ENCODE assay signal across 37 cellular contexts in genomic region chr12:117209626-117210025, GRCh38. TPM values are rescaled to one million over a fixed set of nuclear protein-coding genes. Genes with fewer than 3 reads are reported as not detected.
DNase-seq lines count a peak whose midpoint lies in the region; ATAC-seq, FAIRE-seq and TF ChIP-seq lines count a peak whose summit lies in the region.
"Had no signal": no experiment of that assay in that cellular context is flagged by ENCODE, and none has a peak within 500 bp of the region (broad histone marks: within the 10 kb centered on the region; RNA-seq: fewer than 3 reads in every experiment).

No MANE protein-coding gene starts in this region.

- TF ChIP-seq POLR2A in K562 (conservative IDR thresholded peaks at IDR 0.05), result no peak

- no peak for TF ChIP-seq EP300 in K562 (IDR thresholded peaks at IDR 0.05; ENCODE audit: low read length)

- in situ Hi-C loops in K562 (cut with MboI), result loop anchor here (10.0 kb wide), 1 partner anchor 625 kb away; no protein-coding TSS in a partner anchor

- no peak overlapping the region for H2BK12ac ChIP-seq in mesenchymal stem cell (ENCODE audit: low read length in 2 of 2)

- no peak overlapping the region for H4K8ac ChIP-seq in mesenchymal stem cell (ENCODE audit: low read length)

- H2BK5ac ChIP-seq in mesenchymal stem cell (ENCODE audit: low read depth, low read length, poor library complexity, severe bottlenecking), result peak overlapping the region; percentile 15

- H3K4me2 ChIP-seq in K562 (ENCODE audit: insufficient read depth, low read length), result no peak overlapping the region
- H3K4me2 ChIP-seq in mesenchymal stem cell (ENCODE audit: low read length, poor library complexity, severe bottlenecking), result no peak overlapping the region
- H3K4me2 ChIP-seq: A549; BLaER1; BLaER1 treated with 17β-estradiol and CSF1 and Interleukin-3, amounts not matched to agents 10 nM and 100 nM had no signal

- no peak for FAIRE-seq in K562 (lab: Jason Lieb, UNC)
- FAIRE-seq: A204.1, A549, D721Med, G401.6 had no signal

- TF ChIP-seq RAD21 in K562 (CRISPR knock-in tag; conservative IDR thresholded peaks at IDR 0.05 in 1 of 2, IDR thresholded peaks at IDR 0.05 in 1 of 2), result no peak

- H3K27ac ChIP-seq in A673 (ENCODE audit: low read depth, low read length, poor library complexity, severe bottlenecking) (no peak overlapping the region), K562 (ENCODE audit: extremely low read depth, low read depth, low read length) (no peak overlapping the region), mesenchymal stem cell (ENCODE audit: low read length, poor library complexity, severe bottlenecking) (no peak overlapping the region)
- H3K27ac ChIP-seq: 22Rv1; A549; BLaER1; BLaER1 treated with 17β-estradiol and CSF1 and Interleukin-3, amounts not matched to agents 10 nM and 100 nM; C4-2B had no signal

- no peaks in the 10 kb centered on the region for H3K9me3 ChIP-seq in A673 (ENCODE audit: low read depth, low read length, poor library complexity, severe bottlenecking)
- no peaks in the 10 kb centered on the region for H3K9me3 ChIP-seq in K562 (replicated peaks; ENCODE audit: control insufficient read depth, insufficient read depth, low read depth, low read length)
- no peaks in the 10 kb centered on the region for H3K9me3 ChIP-seq in mesenchymal stem cell (ENCODE audit: control insufficient read depth, low read length)
- H3K9me3 ChIP-seq: A549; BE2C; BLaER1; BLaER1 treated with 17β-estradiol and CSF1 and Interleukin-3, amounts not matched to agents 10 nM and 100 nM; Caco-2 had no signal

- H3K79me2 ChIP-seq in K562 (ENCODE audit: control insufficient read depth, insufficient read depth, low read length), result no peaks in the 10 kb centered on the region

- CTCF ChIA-PET in A673 (lab: Charles Lee) (no interaction called here), K562 (lab: Yijun Ruan, JAX; ENCODE audit: low intra/inter-chr PET ratio) (no interaction called here)

- no peaks in the 10 kb centered on the region for H3K27me3 ChIP-seq in A673 (replicated peaks; ENCODE audit: insufficient read depth, low read depth, low read length, poor library complexity)
- peaks cover 18 to 62% of the 10 kb centered on the region in 2 experiments for H3K27me3 ChIP-seq in K562 (ENCODE audit: control insufficient read depth in 2 of 2, insufficient read depth in 2 of 2, low read length in 2 of 2)
- H3K27me3 ChIP-seq in mesenchymal stem cell (ENCODE audit: control insufficient read depth in 1 of 2, insufficient read depth in 1 of 2, low read length in 2 of 2), result peaks cover 14 to 76% of the 10 kb centered on the region in 2 experiments
- H3K27me3 ChIP-seq: BLaER1; BLaER1 treated with 17β-estradiol and CSF1 and Interleukin-3, amounts not matched to agents 10 nM and 100 nM had no signal

- no peaks in the 10 kb centered on the region for H3K79me1 ChIP-seq in mesenchymal stem cell (replicated peaks; ENCODE audit: low read length, poor library complexity, severe bottlenecking)

- H3K4me1 ChIP-seq in A673 (ENCODE audit: insufficient read depth, low read length, poor library complexity, severe bottlenecking) (no peaks in the 10 kb centered on the region), K562 (replicated peaks in 1 of 2; ENCODE audit: control insufficient read depth in 2 of 2, insufficient read depth in 2 of 2, low read length in 2 of 2) (no peaks in the 10 kb centered on the region; a peak in 1 of 5 replicates), mesenchymal stem cell (ENCODE audit: control insufficient read depth, insufficient read depth, low read depth, low read length) (peaks cover 2% of the 10 kb centered on the region)
- H3K4me1 ChIP-seq: BE2C; BLaER1; BLaER1 treated with 17β-estradiol and CSF1 and Interleukin-3, amounts not matched to agents 10 nM and 100 nM; Caco-2 had no signal

- no peak for ATAC-seq in K562
- ATAC-seq: A549; CD8-positive, alpha-beta T cell had no signal

- no peaks in the 10 kb centered on the region for H3K36me3 Mint-ChIP-seq in endothelial cell (ENCODE audit: low read depth, unreplicated experiment)
- H3K36me3 Mint-ChIP-seq: CD14-positive monocyte; CD4-positive, alpha-beta memory T cell; CD8-positive, alpha-beta T cell had no signal

- no peak overlapping the region for H3K27ac Mint-ChIP-seq in endothelial cell (ENCODE audit: unreplicated experiment)
- H3K27ac Mint-ChIP-seq: B cell; CD14-positive monocyte; CD4-positive, alpha-beta memory T cell; CD4-positive, alpha-beta T cell; CD4-positive, CD25-positive, alpha-beta regulatory T cell; CD8-positive, alpha-beta T cell had no signal

- H3K4ac ChIP-seq in mesenchymal stem cell (ENCODE audit: low read depth in 1 of 2, low read length in 2 of 2), result no peak overlapping the region

- no peaks in the 10 kb centered on the region for H3K4me1 Mint-ChIP-seq in endothelial cell (ENCODE audit: unreplicated experiment)
- H3K4me1 Mint-ChIP-seq: B cell; CD14-positive monocyte; CD4-positive, alpha-beta memory T cell; CD4-positive, CD25-positive, alpha-beta regulatory T cell; CD8-positive, alpha-beta memory T cell had no signal

- TF ChIP-seq CTCF in A673 (conservative IDR thresholded peaks at IDR 0.05; ENCODE audit: low read depth, low read length) (no peak), K562 (IDR thresholded peaks at IDR 0.05 in 2 of 3, conservative IDR thresholded peaks at IDR 0.05 in 1 of 3; ENCODE audit: insufficient read depth in 2 of 3, low read depth in 1 of 3, low read length in 3 of 3) (no peak), endothelial cell (IDR thresholded peaks at IDR 0.05; ENCODE audit: unreplicated experiment) (no peak)

- POLR2A ChIA-PET in A673 (lab: Charles Lee; ENCODE audit: low non-redundant PET) (interaction anchor here (0.5 kb wide), 1 partner anchor 850 kb away, joined by 8 read pairs; no protein-coding TSS in a partner anchor), K562 (lab: Yijun Ruan, JAX) (interaction anchor here (0.6 kb wide), 1 partner anchor 467 kb away, joined by 3 read pairs; no protein-coding TSS in a partner anchor)

- DNase-seq in DMS 273 (lab: John Stamatoyannopoulos, UW; ENCODE audit: unreplicated experiment) (peak; percentile 6), DMS 273 treated with DMSO at 0.1 percent for 48 hours (lab: John Stamatoyannopoulos, UW) (no peak), A673 (ENCODE audit: low spot score) (no peak), K562 (ENCODE audit: extremely low read depth in 1 of 4, low spot score in 3 of 4) (no peak), mesenchymal stem cell (no peak), NCI-H128 (lab: John Stamatoyannopoulos, UW; ENCODE audit: unreplicated experiment) (no peak), EL (no peak), endothelial cell (ENCODE audit: low spot score) (no peak)
- DNase-seq: 8988T; ACHN; AML-193; BE2C; C1 segment of cervical spinal cord; Caco-2; Calu3; CD4-positive, alpha-beta memory T cell; CD4-positive, alpha-beta T cell; CD4-positive, CD25-positive, alpha-beta regulatory T cell; CD8-positive, alpha-beta memory T cell; CD8-positive, alpha-beta T cell; COR-L47; DMS153; DMS53; DMS79; DMS79 treated with DMSO at 0.1 percent for 48 hours; DND-41; GDM1 had no signal

- no peak overlapping the region for H3K4me3 ChIP-seq in A673 (ENCODE audit: low read depth, low read length, poor library complexity, severe bottlenecking)
- no peak overlapping the region for H3K4me3 ChIP-seq in K562
- H3K4me3 ChIP-seq in mesenchymal stem cell (ENCODE audit: insufficient read depth in 1 of 2, low read depth in 1 of 2, low read length in 2 of 2), result no peak overlapping the region
- H3K4me3 ChIP-seq: A549; BLaER1; BLaER1 treated with 17β-estradiol and CSF1 and Interleukin-3, amounts not matched to agents 10 nM and 100 nM had no signal

- H3K14ac ChIP-seq in mesenchymal stem cell (ENCODE audit: low read length in 2 of 2), result no peak overlapping the region

- H2AFZ ChIP-seq in K562 (ENCODE audit: low read depth, low read length), result no peak overlapping the region
- no peak overlapping the region for H2AFZ ChIP-seq in mesenchymal stem cell (ENCODE audit: low read depth, low read length)

- no peaks in the 10 kb centered on the region for H3K9me3 Mint-ChIP-seq in endothelial cell (ENCODE audit: unreplicated experiment)
- H3K9me3 Mint-ChIP-seq: CD4-positive, alpha-beta memory T cell; CD4-positive, alpha-beta T cell; CD8-positive, alpha-beta memory T cell; CD8-positive, alpha-beta T cell had no signal

- H3K36me3 ChIP-seq in A673 (ENCODE audit: insufficient read depth, low read length, poor library complexity, severe bottlenecking) (no peaks in the 10 kb centered on the region), K562 (ENCODE audit: control insufficient read depth, insufficient read depth, low read length) (no peaks in the 10 kb centered on the region), mesenchymal stem cell (ENCODE audit: control insufficient read depth in 1 of 2, insufficient read depth in 2 of 2, low read depth in 1 of 2, low read length in 2 of 2) (no peaks in the 10 kb centered on the region)
- H3K36me3 ChIP-seq: BE2C; BLaER1; BLaER1 treated with 17β-estradiol and CSF1 and Interleukin-3, amounts not matched to agents 10 nM and 100 nM had no signal

- no peak overlapping the region for H2BK15ac ChIP-seq in mesenchymal stem cell (ENCODE audit: low read depth, poor library complexity, severe bottlenecking)

- WGBS in K562 (ENCODE audit: insufficient coverage, low coverage, missing lambda C conversion rate), result 0% methylated on average over 3 of the region's 3 CpGs
- 86% methylated on average over 3 of the region's 3 CpGs for WGBS in mesenchymal stem cell

- H3K23ac ChIP-seq in mesenchymal stem cell (ENCODE audit: low read length in 2 of 2), result no peak overlapping the region

- no peaks in the 10 kb centered on the region for H3K9me1 ChIP-seq in K562 (ENCODE audit: control insufficient read depth, insufficient read depth, low read length)

- no peak overlapping the region for H3K4me3 Mint-ChIP-seq in endothelial cell (ENCODE audit: unreplicated experiment)
- H3K4me3 Mint-ChIP-seq: B cell; CD14-positive monocyte; CD4-positive, alpha-beta memory T cell; CD4-positive, alpha-beta T cell; CD4-positive, CD25-positive, alpha-beta regulatory T cell; CD8-positive, alpha-beta memory T cell; CD8-positive, alpha-beta T cell had no signal

- peaks cover 3% of the 10 kb centered on the region for H3K27me3 Mint-ChIP-seq in endothelial cell (ENCODE audit: unreplicated experiment)

- no peak overlapping the region for H3K18ac ChIP-seq in mesenchymal stem cell (ENCODE audit: low read depth in 1 of 2, low read length in 2 of 2)

- H3K9ac ChIP-seq in K562 (ENCODE audit: insufficient read depth in 1 of 2, low read depth in 2 of 2, low read length in 2 of 2), result no peak overlapping the region
- no peak overlapping the region for H3K9ac ChIP-seq in mesenchymal stem cell (ENCODE audit: low read length)
- H3K9ac ChIP-seq: BLaER1; BLaER1 treated with 17β-estradiol and CSF1 and Interleukin-3, amounts not matched to agents 10 nM and 100 nM had no signal

- no peak overlapping the region for H2AK5ac ChIP-seq in mesenchymal stem cell (ENCODE audit: low read length, severe bottlenecking)

- H4K91ac ChIP-seq in mesenchymal stem cell (ENCODE audit: low read length), result no peak overlapping the region

- no peak overlapping the region for H2BK120ac ChIP-seq in mesenchymal stem cell (ENCODE audit: low read depth, low read length)

- H4K20me1 ChIP-seq in K562 (replicated peaks; ENCODE audit: control insufficient read depth, insufficient read depth, low read length), result peaks cover 12% of the 10 kb centered on the region; the same call in 1 of the 2 replicates
- H4K20me1 ChIP-seq: BLaER1; BLaER1 treated with 17β-estradiol and CSF1 and Interleukin-3, amounts not matched to agents 10 nM and 100 nM had no signal

- TSS peak; percentile 1 for BruUV-seq in A673 (replicated peaks; lab: Mats Ljungman, UMichigan)
- BruUV-seq in K562 (replicated peaks; lab: Mats Ljungman, UMichigan), result no TSS peak

- intact Hi-C loops in A673 (cut with micrococcal nuclease; ENCODE audit: unreplicated experiment) (loop anchor here (5.0 kb wide), 2 partner anchors 628 to 643 kb away; no protein-coding TSS in a partner anchor), K562 (cut with micrococcal nuclease) (loop anchor here (5.0 to 10.0 kb wide), 3 partner anchors 475 to 643 kb away; no protein-coding TSS in a partner anchor)

RNA-seq across cellular contexts. Expression of gene FBXO21, which starts 19.4 kb away (rescaled TPM):
- 45.4 and 47.7 TPM in 2 replicates for total RNA-seq in A673 (2021)
- total RNA-seq in K562 (2011; cell fraction: chromatin; rRNA removed; ENCODE audit: low replicate concordance), result 15.2 and 18.4 TPM in 2 replicates
- total RNA-seq in K562 (2011; cell fraction: nucleolus; rRNA removed), result 13.4 and 17.0 TPM in 2 replicates
- 11.4 and 15.2 TPM in 2 replicates for total RNA-seq in K562 (2011; cell fraction: nucleoplasm; rRNA removed)
- 35.4 and 50.9 TPM in 2 replicates for total RNA-seq in K562 (2014; rRNA removed)
- total RNA-seq in K562 (2014; rRNA removed; fragmentation: Illumina TruSeq; extraction: Trizol), result 9.1 and 10.1 TPM in 2 replicates
- total RNA-seq in K562 (2015; rRNA removed; fragmentation: Illumina TruSeq; extraction: Trizol), result 8.3 and 8.6 TPM in 2 replicates
- total RNA-seq in K562 (2021), result 13.4 and 13.8 TPM in 2 replicates
- polyA plus RNA-seq in K562 (2011; rRNA removed), result 5.9 and 11.2 TPM in 2 replicates
- 12.2 and 43.9 TPM in 2 replicates for polyA plus RNA-seq in K562 (2011; cell fraction: cytosol; rRNA removed)
- 6.3 and 22.4 TPM in 2 replicates for polyA plus RNA-seq in K562 (2011; cell fraction: nucleus; rRNA removed)
- 7.1 and 10.5 TPM in 2 replicates for polyA plus RNA-seq in K562 (2012)
- polyA plus RNA-seq in K562 (2014; fragmentation: Illumina TruSeq; extraction: Trizol), result 7.1 and 7.4 TPM in 2 replicates
- 1 to 10 TPM; 3.0 to 4.0 TPM for polyA plus RNA-seq in K562 (2014; fragmentation: Nextera tagmentation; extraction: Ambion mirVana)
- polyA plus RNA-seq in K562 (2014; rRNA removed), result 15.2 and 16.3 TPM in 2 replicates
- 14.2 and 15.8 TPM in 2 replicates for polyA minus RNA-seq in K562 (2011; rRNA and poly(A)+ RNA removed)
- 12.2 and 17.8 TPM in 2 replicates for polyA minus RNA-seq in K562 (2011; cell fraction: cytosol; rRNA and poly(A)+ RNA removed)
- polyA minus RNA-seq in K562 (2011; cell fraction: nucleus; rRNA and poly(A)+ RNA removed), result 2.6 and 12.0 TPM in 2 replicates
- polyA plus RNA-seq in mesenchymal stem cell (2013, experiment 1 of 2), result 28.4 TPM
- 28.2 TPM for polyA plus RNA-seq in mesenchymal stem cell (2013, experiment 2 of 2)
- 44.7 TPM for total RNA-seq in endothelial cell (ENCODE audit: unreplicated experiment)
